Comparison of ENCODE assay signal across 10 cellular contexts in genomic region chr2:188787002-188787660, GRCh38.
DNase-seq lines count a peak whose midpoint lies in the region; ATAC-seq, FAIRE-seq and TF ChIP-seq lines count a peak whose summit lies in the region.
"Had no signal": no experiment of that assay in that cellular context is flagged by ENCODE, and none has a peak within 500 bp of the region (broad histone marks: within the 10 kb centered on the region; RNA-seq: fewer than 3 reads in every experiment).

No MANE protein-coding gene starts in this region.

- H3K79me2 ChIP-seq in K562 (ENCODE audit: control insufficient read depth, insufficient read depth, low read length) = no peaks in the 10 kb centered on the region
- H3K79me2 ChIP-seq: parathyroid adenoma had no signal

- TF ChIP-seq POLR2A in K562 (conservative IDR thresholded peaks at IDR 0.05) = no peak

- no peaks in the 10 kb centered on the region for H3K27me3 Mint-ChIP-seq in T-helper 17 cell

- WGBS in K562 (ENCODE audit: insufficient coverage, low coverage, missing lambda C conversion rate) = 0% methylated on average over 6 of the region's 6 CpGs

- no TSS peak for BruUV-seq in K562 (replicated peaks; lab: Mats Ljungman, UMichigan)

- H3K9ac ChIP-seq in K562 (ENCODE audit: insufficient read depth in 1 of 2, low read depth in 2 of 2, low read length in 2 of 2) = no peak overlapping the region
- no peak overlapping the region for H3K9ac ChIP-seq in skeletal muscle tissue (ENCODE audit: low read depth in 1 of 3, low read length in 3 of 3)
- H3K9ac ChIP-seq: parathyroid adenoma had no signal

- no peaks in the 10 kb centered on the region for H3K4me1 ChIP-seq in K562 (replicated peaks in 1 of 2; ENCODE audit: control insufficient read depth in 2 of 2, insufficient read depth in 2 of 2, low read length in 2 of 2)
- H3K4me1 ChIP-seq in skeletal muscle tissue (ENCODE audit: control insufficient read depth in 3 of 3, insufficient read depth in 3 of 3, low read length in 3 of 3) = peaks cover 0 to 6% (median 0%) of the 10 kb centered on the region in 3 donors
- H3K4me1 ChIP-seq: parathyroid adenoma had no signal

- no peak overlapping the region for H3K4me2 ChIP-seq in K562 (ENCODE audit: insufficient read depth, low read length)

- H2AFZ ChIP-seq in K562 (ENCODE audit: low read depth, low read length) = no peak overlapping the region
- H2AFZ ChIP-seq: parathyroid adenoma had no signal

- in situ Hi-C loops in K562 (cut with MboI) = no loop called here

- H3K27ac ChIP-seq in K562 (ENCODE audit: extremely low read depth, low read depth, low read length) (no peak overlapping the region), skeletal muscle tissue (ENCODE audit: low read depth, low read length) (peak overlapping the region; percentile 70)
- H3K27ac ChIP-seq: parathyroid adenoma had no signal

- H3K9me1 ChIP-seq in K562 (ENCODE audit: control insufficient read depth, insufficient read depth, low read length) = no peaks in the 10 kb centered on the region

- intact Hi-C loops in K562 (cut with micrococcal nuclease) = no loop called here

- no peak for TF ChIP-seq EP300 in K562 (IDR thresholded peaks at IDR 0.05; ENCODE audit: low read length)

- H3K27me3 ChIP-seq in K562 (ENCODE audit: control insufficient read depth in 2 of 2, insufficient read depth in 2 of 2, low read length in 2 of 2) (no peaks in the 10 kb centered on the region), skeletal muscle tissue (ENCODE audit: control insufficient read depth in 3 of 3, insufficient read depth in 3 of 3, low read length in 3 of 3) (no peaks in the 10 kb centered on the region)

- no peak for TF ChIP-seq RAD21 in K562 (CRISPR knock-in tag; conservative IDR thresholded peaks at IDR 0.05 in 1 of 2, IDR thresholded peaks at IDR 0.05 in 1 of 2)

- no peaks in the 10 kb centered on the region for H3K9me3 ChIP-seq in K562 (replicated peaks; ENCODE audit: control insufficient read depth, insufficient read depth, low read depth, low read length)
- H3K9me3 ChIP-seq in skeletal muscle tissue (ENCODE audit: control insufficient read depth in 3 of 3, low read length in 3 of 3) = no peaks in the 10 kb centered on the region
- no peaks in the 10 kb centered on the region for H3K9me3 ChIP-seq in T-helper 17 cell (ENCODE audit: control insufficient read depth, low read length, poor library complexity, severe bottlenecking)

- H4K20me1 ChIP-seq in K562 (replicated peaks; ENCODE audit: control insufficient read depth, insufficient read depth, low read length) = no peaks in the 10 kb centered on the region

- DNase-seq in GM04504 (ENCODE audit: low read depth) (peak; percentile 76), K562 (ENCODE audit: extremely low read depth in 1 of 4, low spot score in 3 of 4) (no peak), hepatic stellate cell (ENCODE audit: low spot score) (peak; percentile 25), HuH-7 (ENCODE audit: low spot score) (no peak), T-helper 17 cell (no peak)

- H3K36me3 Mint-ChIP-seq in T-helper 17 cell (ENCODE audit: low read depth) = no peaks in the 10 kb centered on the region
- H3K36me3 Mint-ChIP-seq: stimulated activated effector memory CD8-positive, alpha-beta T cell treated with anti-CD3 and anti-CD28 coated beads, Interleukin-12 subunit alpha, Interleukin-12 subunit beta, amount 100 ng/mL, for 72 hours had no signal

- TF ChIP-seq CTCF in K562 (IDR thresholded peaks at IDR 0.05 in 2 of 3, conservative IDR thresholded peaks at IDR 0.05 in 1 of 3; ENCODE audit: insufficient read depth in 2 of 3, low read depth in 1 of 3, low read length in 3 of 3) = no peak

- CTCF ChIA-PET in K562 (lab: Yijun Ruan, JAX; ENCODE audit: low intra/inter-chr PET ratio) = no interaction called here

- no peak for ATAC-seq in K562
- ATAC-seq in HG03378 (IDR thresholded peaks at IDR 0.05; ENCODE audit: unreplicated experiment) = no peak
- ATAC-seq in T-helper 17 cell = no peak
- no peak for ATAC-seq in HG03442 (IDR thresholded peaks at IDR 0.05; ENCODE audit: unreplicated experiment)
- ATAC-seq: stimulated activated effector memory CD8-positive, alpha-beta T cell treated with anti-CD3 and anti-CD28 coated beads, Interleukin-12 subunit alpha, Interleukin-12 subunit beta, amount 100 ng/mL, for 72 hours had no signal

- H3K4me3 ChIP-seq in K562 = no peak overlapping the region
- peak overlapping the region in 2 of 3 donors; percentile 15 to 49 for H3K4me3 ChIP-seq in skeletal muscle tissue (ENCODE audit: low read length in 3 of 3)

- POLR2A ChIA-PET in K562 (lab: Yijun Ruan, JAX) = no interaction called here

- no peak overlapping the region for H3K27ac Mint-ChIP-seq in T-helper 17 cell
- H3K27ac Mint-ChIP-seq: stimulated activated effector memory CD8-positive, alpha-beta T cell treated with anti-CD3 and anti-CD28 coated beads, Interleukin-12 subunit alpha, Interleukin-12 subunit beta, amount 100 ng/mL, for 72 hours had no signal

- no peak for FAIRE-seq in K562 (lab: Jason Lieb, UNC)

- H3K36me3 ChIP-seq in K562 (ENCODE audit: control insufficient read depth, insufficient read depth, low read length) = no peaks in the 10 kb centered on the region
- H3K36me3 ChIP-seq in skeletal muscle tissue (ENCODE audit: control insufficient read depth in 3 of 3, insufficient read depth in 3 of 3, low read length in 3 of 3) = no peaks in the 10 kb centered on the region

- no peak overlapping the region for H3K4me3 Mint-ChIP-seq in T-helper 17 cell
- H3K4me3 Mint-ChIP-seq: stimulated activated effector memory CD8-positive, alpha-beta T cell treated with anti-CD3 and anti-CD28 coated beads, Interleukin-12 subunit alpha, Interleukin-12 subunit beta, amount 100 ng/mL, for 72 hours had no signal

- H3K4me1 Mint-ChIP-seq in T-helper 17 cell = no peaks in the 10 kb centered on the region
- H3K4me1 Mint-ChIP-seq: stimulated activated effector memory CD8-positive, alpha-beta T cell treated with anti-CD3 and anti-CD28 coated beads, Interleukin-12 subunit alpha, Interleukin-12 subunit beta, amount 100 ng/mL, for 72 hours had no signal

TF ChIP-seq in K562, 482 proteins besides CTCF, POLR2A, EP300 and RAD21:
- TF ChIP-seq, protein P1, sequence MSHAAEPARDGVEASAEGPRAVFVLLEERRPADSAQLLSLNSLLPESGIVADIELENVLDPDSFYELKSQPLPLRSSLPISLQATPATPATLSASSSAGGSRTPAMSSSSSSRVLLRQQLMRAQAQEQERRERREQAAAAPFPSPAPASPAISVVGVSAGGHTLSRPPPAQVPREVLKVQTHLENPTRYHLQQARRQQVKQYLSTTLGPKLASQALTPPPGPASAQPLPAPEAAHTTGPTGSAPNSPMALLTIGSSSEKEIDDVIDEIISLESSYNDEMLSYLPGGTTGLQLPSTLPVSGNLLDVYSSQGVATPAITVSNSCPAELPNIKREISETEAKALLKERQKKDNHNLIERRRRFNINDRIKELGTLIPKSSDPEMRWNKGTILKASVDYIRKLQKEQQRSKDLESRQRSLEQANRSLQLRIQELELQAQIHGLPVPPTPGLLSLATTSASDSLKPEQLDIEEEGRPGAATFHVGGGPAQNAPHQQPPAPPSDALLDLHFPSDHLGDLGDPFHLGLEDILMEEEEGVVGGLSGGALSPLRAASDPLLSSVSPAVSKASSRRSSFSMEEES (CRISPR knock-in tag; IDR thresholded peaks at IDR 0.05) = peak; percentile 58; the same call in 1 of the 2 replicates
- TF ChIP-seq NR1H2 (CRISPR knock-in tag; IDR thresholded peaks at IDR 0.05) = no peak

Comparison
In these comparisons a context has a peak if more than half of its experiments do, and no peak if none do; other contexts are left out.
1. DNase-seq: peak in GM04504 (single experiment) and hepatic stellate cell (single experiment); none in K562 (0 of 4), HuH-7 (single experiment) and T-helper 17 cell (0 of 3).